33 cellular contexts compared by ENCODE assay signal in genomic region chr5:2307631-2308030, GRCh38.
"Had no signal": no experiment of that assay in that cellular context is flagged by ENCODE, and none has a peak within 500 bp of the region (broad histone marks: within the 10 kb centered on the region; RNA-seq: fewer than 3 reads in every experiment).

No MANE protein-coding gene starts in this region.

- H3K27me3 ChIP-seq: ascending aorta, cardiac muscle cell had no signal

- DNase-seq: activated B cell treated with CpG ODN at 0.5 μM for 24 hours; activated CD4-positive, alpha-beta memory T cell treated with anti-CD3 and anti-CD28 coated beads, Interleukin-2, amount 10 ng/mL, durations not matched to agents 7 days and 5 days; activated CD4-positive, alpha-beta T cell treated with anti-CD3 and anti-CD28 coated beads for 4 hours; activated CD4-positive, alpha-beta T cell treated with anti-CD3 and anti-CD28 coated beads, Interleukin-2, amount 10 ng/mL, durations not matched to agents 24 days and 14 days; activated CD4-positive, alpha-beta T cell treated with anti-CD3 and anti-CD28 coated beads, Interleukin-2, amount 50 U/mL, for 48 hours; activated CD4-positive, CD25-positive, alpha-beta regulatory T cell treated with anti-CD3 and anti-CD28 coated beads, Interleukin-2, amount 50 U/mL, for 72 hours; activated CD8-positive, alpha-beta memory T cell treated with anti-CD3 and anti-CD28 coated beads for 24 hours; activated CD8-positive, alpha-beta memory T cell treated with anti-CD3 and anti-CD28 coated beads, Interleukin-2, amount 10 ng/mL, durations not matched to agents 7 days and 5 days; activated CD8-positive, alpha-beta memory T cell treated with anti-CD3 and anti-CD28 coated beads, Interleukin-2, amount 50 U/mL, for 48 hours; activated CD8-positive, alpha-beta T cell treated with anti-CD3 and anti-CD28 coated beads, Interleukin-2, amount 10 ng/mL, durations not matched to agents 7 days and 5 days; activated effector memory CD4-positive, alpha-beta T cell treated with Interleukin-2 at 50 U/mL for 16 hours; activated gamma-delta T cell; activated naive CD4-positive, alpha-beta T cell treated with anti-CD3 and anti-CD28 coated beads, Interleukin-2, amount 10 ng/mL, durations not matched to agents 7 days and 5 days; activated naive CD4-positive, alpha-beta T cell treated with Interleukin-2 at 50 U/mL for 16 hours; activated naive CD8-positive, alpha-beta T cell treated with anti-CD3 and anti-CD28 coated beads, Interleukin-2, amount 10 ng/mL, durations not matched to agents 7 days and 5 days; activated naive CD8-positive, alpha-beta T cell treated with anti-CD3 and anti-CD28 coated beads, Interleukin-2, amount 50 U/mL, for 24 hours; activated T-cell treated with anti-CD3 and anti-CD28 coated beads, Interleukin-2, amount 50 U/mL, for 24 hours; activated T-cell treated with anti-CD3 and anti-CD28 coated beads, Interleukin-2, amount 50 U/mL, for 48 hours; amygdala; anterior cingulate cortex; caudate nucleus; SW 1271; T-helper 1 cell; T-helper 2 cell; T-helper 9 cell had no signal

- H3K36me3 ChIP-seq: ascending aorta, cardiac muscle cell had no signal

- H3K9me3 ChIP-seq: ascending aorta had no signal

- H3K27ac ChIP-seq: ascending aorta, cardiac muscle cell had no signal

- ATAC-seq: activated CD8-positive, alpha-beta memory T cell treated with anti-CD3 and anti-CD28 coated beads, Interleukin-2, amount 10 ng/mL, durations not matched to agents 7 days and 5 days; activated CD8-positive, alpha-beta T cell treated with anti-CD3 and anti-CD28 coated beads, Interleukin-2, amount 10 ng/mL, durations not matched to agents 7 days and 5 days; activated naive CD8-positive, alpha-beta T cell treated with anti-CD3 and anti-CD28 coated beads, Interleukin-2, amount 50 U/mL, for 24 hours had no signal

- H3K4me3 ChIP-seq: ascending aorta, cardiac muscle cell had no signal

- H3K27me3 Mint-ChIP-seq: activated B cell treated with CpG ODN at 0.5 μM for 24 hours; activated CD4-positive, alpha-beta memory T cell treated with anti-CD3 and anti-CD28 coated beads, Interleukin-2, amount 10 ng/mL, durations not matched to agents 7 days and 5 days; activated CD4-positive, alpha-beta T cell treated with anti-CD3 and anti-CD28 coated beads, Interleukin-2, amount 10 ng/mL, durations not matched to agents 24 days and 14 days; activated CD8-positive, alpha-beta memory T cell treated with anti-CD3 and anti-CD28 coated beads, Interleukin-2, amount 10 ng/mL, durations not matched to agents 7 days and 5 days; activated naive CD4-positive, alpha-beta T cell treated with anti-CD3 and anti-CD28 coated beads, Interleukin-2, amount 50 U/mL, for 24 hours; activated naive CD8-positive, alpha-beta T cell; activated naive CD8-positive, alpha-beta T cell treated with anti-CD3 and anti-CD28 coated beads, Interleukin-2, amount 10 ng/mL, durations not matched to agents 7 days and 5 days; activated naive CD8-positive, alpha-beta T cell treated with anti-CD3 and anti-CD28 coated beads, Interleukin-2, amount 50 U/mL, for 24 hours; activated T-cell treated with anti-CD3 and anti-CD28 coated beads, Interleukin-2, amount 50 U/mL, for 24 hours had no signal

- H3K9me3 Mint-ChIP-seq: activated B cell treated with CpG ODN at 0.5 μM for 24 hours; activated CD4-positive, alpha-beta memory T cell treated with anti-CD3 and anti-CD28 coated beads, Interleukin-2, amount 10 ng/mL, durations not matched to agents 7 days and 5 days; activated CD4-positive, alpha-beta T cell treated with anti-CD3 and anti-CD28 coated beads, Interleukin-2, amount 10 ng/mL, durations not matched to agents 24 days and 14 days; activated naive CD4-positive, alpha-beta T cell treated with anti-CD3 and anti-CD28 coated beads, Interleukin-2, amount 10 ng/mL, durations not matched to agents 7 days and 5 days; activated naive CD4-positive, alpha-beta T cell treated with anti-CD3 and anti-CD28 coated beads, Interleukin-2, amount 50 U/mL, for 24 hours; activated naive CD8-positive, alpha-beta T cell treated with anti-CD3 and anti-CD28 coated beads, Interleukin-2, amount 10 ng/mL, durations not matched to agents 7 days and 5 days; activated naive CD8-positive, alpha-beta T cell treated with anti-CD3 and anti-CD28 coated beads, Interleukin-2, amount 50 U/mL, for 24 hours; activated T-cell treated with anti-CD3 and anti-CD28 coated beads, Interleukin-2, amount 50 U/mL, for 24 hours; activated T-helper 2 cell treated with anti-CD3 and anti-CD28 coated beads, Interferon-gamma antibody, Interleukin-2, Interleukin-4, amounts not matched to agents 10 μg/mL and 5 μg/mL and 100 μg/mL, durations not matched to agents 14 hours and 24 hours and 36 hours; T-helper 1 cell treated with Interleukin-12 subunit alpha and Interleukin-12 subunit beta and Interleukin-4 antibody, amounts not matched to agents 30 μg/mL and 1 μg/mL, for 36 hours; T-helper 2 cell treated with Interferon-gamma antibody and Interleukin-4, amounts not matched to agents 5 μg/mL and 100 μg/mL, for 36 hours had no signal

- H3K4me3 Mint-ChIP-seq: activated B cell treated with CpG ODN at 0.5 μM for 24 hours; activated CD4-positive, alpha-beta memory T cell treated with anti-CD3 and anti-CD28 coated beads, Interleukin-2, amount 10 ng/mL, durations not matched to agents 7 days and 5 days; activated CD4-positive, alpha-beta T cell treated with anti-CD3 and anti-CD28 coated beads, Interleukin-2, amount 10 ng/mL, durations not matched to agents 24 days and 14 days; activated CD8-positive, alpha-beta memory T cell treated with anti-CD3 and anti-CD28 coated beads, Interleukin-2, amount 10 ng/mL, durations not matched to agents 7 days and 5 days; activated CD8-positive, alpha-beta T cell treated with anti-CD3 and anti-CD28 coated beads, Interleukin-2, amount 10 ng/mL, durations not matched to agents 7 days and 5 days; activated naive CD4-positive, alpha-beta T cell treated with anti-CD3 and anti-CD28 coated beads, Interleukin-2, amount 10 ng/mL, durations not matched to agents 7 days and 5 days; activated naive CD4-positive, alpha-beta T cell treated with anti-CD3 and anti-CD28 coated beads, Interleukin-2, amount 50 U/mL, for 24 hours; activated naive CD8-positive, alpha-beta T cell; activated naive CD8-positive, alpha-beta T cell treated with anti-CD3 and anti-CD28 coated beads, Interleukin-2, amount 10 ng/mL, durations not matched to agents 7 days and 5 days; activated naive CD8-positive, alpha-beta T cell treated with anti-CD3 and anti-CD28 coated beads, Interleukin-2, amount 50 U/mL, for 24 hours; activated T-cell treated with anti-CD3 and anti-CD28 coated beads, Interleukin-2, amount 50 U/mL, for 24 hours; brain; T-helper 1 cell treated with Interleukin-12 subunit alpha and Interleukin-12 subunit beta and Interleukin-4 antibody, amounts not matched to agents 30 μg/mL and 1 μg/mL, for 36 hours; T-helper 2 cell treated with Interferon-gamma antibody and Interleukin-4, amounts not matched to agents 5 μg/mL and 100 μg/mL, for 36 hours had no signal

- H3K27ac Mint-ChIP-seq: activated B cell treated with CpG ODN at 0.5 μM for 24 hours; activated CD4-positive, alpha-beta memory T cell treated with anti-CD3 and anti-CD28 coated beads, Interleukin-2, amount 10 ng/mL, durations not matched to agents 7 days and 5 days; activated CD4-positive, alpha-beta T cell treated with anti-CD3 and anti-CD28 coated beads, Interleukin-2, amount 10 ng/mL, durations not matched to agents 24 days and 14 days; activated CD8-positive, alpha-beta memory T cell treated with anti-CD3 and anti-CD28 coated beads, Interleukin-2, amount 10 ng/mL, durations not matched to agents 7 days and 5 days; activated CD8-positive, alpha-beta T cell treated with anti-CD3 and anti-CD28 coated beads, Interleukin-2, amount 10 ng/mL, durations not matched to agents 7 days and 5 days; activated naive CD4-positive, alpha-beta T cell treated with anti-CD3 and anti-CD28 coated beads, Interleukin-2, amount 10 ng/mL, durations not matched to agents 7 days and 5 days; activated naive CD4-positive, alpha-beta T cell treated with anti-CD3 and anti-CD28 coated beads, Interleukin-2, amount 50 U/mL, for 24 hours; activated naive CD8-positive, alpha-beta T cell; activated naive CD8-positive, alpha-beta T cell treated with anti-CD3 and anti-CD28 coated beads, Interleukin-2, amount 10 ng/mL, durations not matched to agents 7 days and 5 days; activated naive CD8-positive, alpha-beta T cell treated with anti-CD3 and anti-CD28 coated beads, Interleukin-2, amount 50 U/mL, for 24 hours; activated T-cell treated with anti-CD3 and anti-CD28 coated beads, Interleukin-2, amount 50 U/mL, for 24 hours; activated T-helper 2 cell treated with anti-CD3 and anti-CD28 coated beads, Interferon-gamma antibody, Interleukin-2, Interleukin-4, amounts not matched to agents 10 μg/mL and 5 μg/mL and 100 μg/mL, durations not matched to agents 14 hours and 24 hours and 36 hours; T-helper 1 cell treated with Interleukin-12 subunit alpha and Interleukin-12 subunit beta and Interleukin-4 antibody, amounts not matched to agents 30 μg/mL and 1 μg/mL, for 36 hours; T-helper 2 cell treated with Interferon-gamma antibody and Interleukin-4, amounts not matched to agents 5 μg/mL and 100 μg/mL, for 36 hours had no signal

- H3K4me1 Mint-ChIP-seq: activated B cell treated with CpG ODN at 0.5 μM for 24 hours; activated CD4-positive, alpha-beta memory T cell treated with anti-CD3 and anti-CD28 coated beads, Interleukin-2, amount 10 ng/mL, durations not matched to agents 7 days and 5 days; activated CD4-positive, alpha-beta T cell treated with anti-CD3 and anti-CD28 coated beads, Interleukin-2, amount 10 ng/mL, durations not matched to agents 24 days and 14 days; activated CD8-positive, alpha-beta memory T cell treated with anti-CD3 and anti-CD28 coated beads, Interleukin-2, amount 10 ng/mL, durations not matched to agents 7 days and 5 days; activated naive CD4-positive, alpha-beta T cell treated with anti-CD3 and anti-CD28 coated beads, Interleukin-2, amount 10 ng/mL, durations not matched to agents 7 days and 5 days; activated naive CD4-positive, alpha-beta T cell treated with anti-CD3 and anti-CD28 coated beads, Interleukin-2, amount 50 U/mL, for 24 hours; activated naive CD8-positive, alpha-beta T cell treated with anti-CD3 and anti-CD28 coated beads, Interleukin-2, amount 10 ng/mL, durations not matched to agents 7 days and 5 days; activated naive CD8-positive, alpha-beta T cell treated with anti-CD3 and anti-CD28 coated beads, Interleukin-2, amount 50 U/mL, for 24 hours had no signal

- H3K4me1 ChIP-seq: ascending aorta had no signal
